20 cellular contexts compared by ENCODE assay signal in genomic region chr14:28772613-28773012, GRCh38.
DNase-seq lines count a peak whose midpoint lies in the region; ATAC-seq, FAIRE-seq and TF ChIP-seq lines count a peak whose summit lies in the region.
"Had no signal": no experiment of that assay in that cellular context is flagged by ENCODE, and none has a peak within 500 bp of the region (broad histone marks: within the 10 kb centered on the region; RNA-seq: fewer than 3 reads in every experiment).

No MANE protein-coding gene starts in this region.

- H3K9me3 ChIP-seq in HEK293 (ENCODE audit: control insufficient read depth, insufficient read depth, low read depth, low read length), result no peaks in the 10 kb centered on the region
- H3K9me3 ChIP-seq: suprapubic skin had no signal

- TF ChIP-seq CTCF in HEK293 (tag by site-specific recombination; IDR thresholded peaks at IDR 0.05) (no peak), D721Med (IDR thresholded peaks at IDR 0.05; ENCODE audit: insufficient read depth, missing control alignments) (no peak)

- POLR2A ChIA-PET in HEK293 (lab: Yijun Ruan, JAX), result interaction anchor here (0.7 kb wide), 1 partner anchor 653 kb away, joined by 3 read pairs; no protein-coding TSS in a partner anchor

- ATAC-seq in GM18870 (IDR thresholded peaks at IDR 0.05; ENCODE audit: unreplicated experiment) (no peak), HG02798 (IDR thresholded peaks at IDR 0.05; ENCODE audit: poor library complexity, unreplicated experiment) (no peak)
- ATAC-seq: CD8-positive, alpha-beta T cell had no signal

- no peak overlapping the region for H3K4me3 ChIP-seq in HEK293 (ENCODE audit: low read depth, low read length)
- H3K4me3 ChIP-seq: suprapubic skin had no signal

- H3K4me1 ChIP-seq in HEK293 (ENCODE audit: control insufficient read depth, insufficient read depth, low read length), result peaks cover 16% of the 10 kb centered on the region

- H3K36me3 ChIP-seq in HEK293 (ENCODE audit: control insufficient read depth in 2 of 2, insufficient read depth in 1 of 2, low read length in 2 of 2), result no peaks in the 10 kb centered on the region
- H3K36me3 ChIP-seq: suprapubic skin had no signal

- no peak for FAIRE-seq in D721Med (lab: Jason Lieb, UNC)
- FAIRE-seq: keratinocyte, RCC 7860 had no signal

- CTCF ChIA-PET in HEK293 (lab: Yijun Ruan, JAX), result interaction anchor here (0.6 to 2.3 kb wide), 3 partner anchors 417 to 802 kb away, joined by 4 to 10 read pairs (median 9); no protein-coding TSS in a partner anchor

- H3K27ac ChIP-seq in HEK293 (ENCODE audit: extremely low read depth, low read depth, low read length), result no peak overlapping the region
- H3K27ac ChIP-seq in caudate nucleus (ENCODE audit: low read depth, low read length), result peak overlapping the region; percentile 87
- H3K27ac ChIP-seq: suprapubic skin had no signal

- DNase-seq in COR-L47 (lab: John Stamatoyannopoulos, UW) (peak; percentile 75), NCI-H446 treated with DMSO at 0.1 percent for 48 hours (lab: John Stamatoyannopoulos, UW) (peak; percentile 96), caudate nucleus (lab: John Stamatoyannopoulos, UW) (peak in 18 of 61 donors; percentile 22 to 83 (median 40)), D721Med (ENCODE audit: insufficient read length, low spot score) (no peak)
- no peak for DNase-seq in stimulated activated CD4-positive, alpha-beta T cell treated with anti-CD3 and anti-CD28 coated beads, Interleukin-2, amount 100 ng/mL, for 48 hours
- DNase-seq: activated CD4-positive, alpha-beta T cell treated with anti-CD3 and anti-CD28 coated beads, Interleukin-2, amount 50 U/mL, for 48 hours; activated naive CD8-positive, alpha-beta T cell treated with anti-CD3 and anti-CD28 coated beads, Interleukin-2, amount 10 ng/mL, durations not matched to agents 7 days and 5 days; activated T-cell treated with anti-CD3 and anti-CD28 coated beads, Interleukin-2, amount 50 U/mL, for 48 hours; CD8-positive, alpha-beta T cell; central memory CD4-positive, alpha-beta T cell; NCI-H526 treated with DMSO at 0.1 percent for 48 hours; occipital lobe; stimulated activated CD4-positive, alpha-beta T cell treated with anti-CD3 and anti-CD28 coated beads, Interleukin-4, amount 100 ng/mL, for 24 hours; stimulated activated CD8-positive, alpha-beta memory T cell treated with anti-CD3 and anti-CD28 coated beads, Interleukin-4, amount 100 ng/mL, for 48 hours had no signal

TF ChIP-seq in HEK293, 187 proteins besides CTCF, POLR2A, EP300 and RAD21:
- TF ChIP-seq, protein P1, sequence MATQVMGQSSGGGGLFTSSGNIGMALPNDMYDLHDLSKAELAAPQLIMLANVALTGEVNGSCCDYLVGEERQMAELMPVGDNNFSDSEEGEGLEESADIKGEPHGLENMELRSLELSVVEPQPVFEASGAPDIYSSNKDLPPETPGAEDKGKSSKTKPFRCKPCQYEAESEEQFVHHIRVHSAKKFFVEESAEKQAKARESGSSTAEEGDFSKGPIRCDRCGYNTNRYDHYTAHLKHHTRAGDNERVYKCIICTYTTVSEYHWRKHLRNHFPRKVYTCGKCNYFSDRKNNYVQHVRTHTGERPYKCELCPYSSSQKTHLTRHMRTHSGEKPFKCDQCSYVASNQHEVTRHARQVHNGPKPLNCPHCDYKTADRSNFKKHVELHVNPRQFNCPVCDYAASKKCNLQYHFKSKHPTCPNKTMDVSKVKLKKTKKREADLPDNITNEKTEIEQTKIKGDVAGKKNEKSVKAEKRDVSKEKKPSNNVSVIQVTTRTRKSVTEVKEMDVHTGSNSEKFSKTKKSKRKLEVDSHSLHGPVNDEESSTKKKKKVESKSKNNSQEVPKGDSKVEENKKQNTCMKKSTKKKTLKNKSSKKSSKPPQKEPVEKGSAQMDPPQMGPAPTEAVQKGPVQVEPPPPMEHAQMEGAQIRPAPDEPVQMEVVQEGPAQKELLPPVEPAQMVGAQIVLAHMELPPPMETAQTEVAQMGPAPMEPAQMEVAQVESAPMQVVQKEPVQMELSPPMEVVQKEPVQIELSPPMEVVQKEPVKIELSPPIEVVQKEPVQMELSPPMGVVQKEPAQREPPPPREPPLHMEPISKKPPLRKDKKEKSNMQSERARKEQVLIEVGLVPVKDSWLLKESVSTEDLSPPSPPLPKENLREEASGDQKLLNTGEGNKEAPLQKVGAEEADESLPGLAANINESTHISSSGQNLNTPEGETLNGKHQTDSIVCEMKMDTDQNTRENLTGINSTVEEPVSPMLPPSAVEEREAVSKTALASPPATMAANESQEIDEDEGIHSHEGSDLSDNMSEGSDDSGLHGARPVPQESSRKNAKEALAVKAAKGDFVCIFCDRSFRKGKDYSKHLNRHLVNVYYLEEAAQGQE (tag by site-specific recombination; IDR thresholded peaks at IDR 0.05), result 0 out of 2 replicates have a peak, but pooled peaks have one; percentile 50
- TF ChIP-seq ZNF10 (tag by site-specific recombination; IDR thresholded peaks at IDR 0.05), result peak; percentile 69
- TF ChIP-seq ZNF26 (tag by site-specific recombination; IDR thresholded peaks at IDR 0.05), result no peak

Comparison
In these comparisons a context has a peak if more than half of its experiments do, and no peak if none do; other contexts are left out.
1. DNase-seq: peak in COR-L47 (single experiment) and NCI-H446 treated with DMSO at 0.1 percent for 48 hours (single experiment); none in stimulated activated CD4-positive, alpha-beta T cell treated with anti-CD3 and anti-CD28 coated beads, Interleukin-2, amount 100 ng/mL, for 48 hours (0 of 2) and D721Med (single experiment).